28 cellular contexts compared by ENCODE assay signal in genomic region chr5:98880598-98880997, GRCh38. TPM values are rescaled to one million over a fixed set of nuclear protein-coding genes. Genes with fewer than 3 reads are reported as not detected.
DNase-seq lines count a peak whose midpoint lies in the region; TF ChIP-seq lines count a peak whose summit lies in the region.
"Had no signal": no experiment of that assay in that cellular context is flagged by ENCODE, and none has a peak within 500 bp of the region (broad histone marks: within the 10 kb centered on the region; RNA-seq: fewer than 3 reads in every experiment).

No MANE protein-coding gene starts in this region.

- H3K9me3 Mint-ChIP-seq in activated T-cell treated with anti-CD3 and anti-CD28 coated beads, Interleukin-2, amount 50 U/mL, for 24 hours: no peaks in the 10 kb centered on the region
- no peaks in the 10 kb centered on the region for H3K9me3 Mint-ChIP-seq in activated naive CD8-positive, alpha-beta T cell (ENCODE audit: low read depth)
- H3K9me3 Mint-ChIP-seq in osteocyte (ENCODE audit: unreplicated experiment): no peaks in the 10 kb centered on the region
- H3K9me3 Mint-ChIP-seq: activated CD4-positive, alpha-beta memory T cell treated with anti-CD3 and anti-CD28 coated beads for 36 hours; CD4-positive, alpha-beta T cell had no signal

- no peak overlapping the region for H3K4me2 ChIP-seq in smooth muscle cell

- no peaks in the 10 kb centered on the region for H3K79me2 ChIP-seq in smooth muscle cell (ENCODE audit: low read depth)

- no peak overlapping the region for H2AFZ ChIP-seq in smooth muscle cell (ENCODE audit: low read depth)
- H2AFZ ChIP-seq: GM23248 had no signal

- H3K36me3 Mint-ChIP-seq in activated T-cell treated with anti-CD3 and anti-CD28 coated beads, Interleukin-2, amount 50 U/mL, for 24 hours (ENCODE audit: low read depth): peaks cover 93% of the 10 kb centered on the region
- peaks cover 18% of the 10 kb centered on the region for H3K36me3 Mint-ChIP-seq in activated naive CD8-positive, alpha-beta T cell
- peaks cover 53% of the 10 kb centered on the region for H3K36me3 Mint-ChIP-seq in osteocyte (ENCODE audit: unreplicated experiment)

- H3K27me3 Mint-ChIP-seq in activated T-cell treated with anti-CD3 and anti-CD28 coated beads, Interleukin-2, amount 50 U/mL, for 24 hours: no peaks in the 10 kb centered on the region
- H3K27me3 Mint-ChIP-seq in activated naive CD8-positive, alpha-beta T cell: no peaks in the 10 kb centered on the region
- H3K27me3 Mint-ChIP-seq in osteocyte (ENCODE audit: unreplicated experiment): no peaks in the 10 kb centered on the region
- H3K27me3 Mint-ChIP-seq: activated CD4-positive, alpha-beta memory T cell treated with anti-CD3 and anti-CD28 coated beads for 36 hours; CD4-positive, alpha-beta T cell had no signal

- H3K9me3 ChIP-seq in smooth muscle cell (replicated peaks; ENCODE audit: low read depth): no peaks in the 10 kb centered on the region
- H3K9me3 ChIP-seq: esophagus muscularis mucosa, heart left ventricle, ovary, SJSA1, stomach, thyroid gland had no signal

- no peak overlapping the region for H3K4me3 Mint-ChIP-seq in activated T-cell treated with anti-CD3 and anti-CD28 coated beads, Interleukin-2, amount 50 U/mL, for 24 hours
- no peak overlapping the region for H3K4me3 Mint-ChIP-seq in activated naive CD8-positive, alpha-beta T cell
- H3K4me3 Mint-ChIP-seq in osteocyte (ENCODE audit: unreplicated experiment): no peak overlapping the region
- H3K4me3 Mint-ChIP-seq: activated CD4-positive, alpha-beta memory T cell treated with anti-CD3 and anti-CD28 coated beads for 36 hours; CD4-positive, alpha-beta T cell had no signal

- no peaks in the 10 kb centered on the region for H3K4me1 ChIP-seq in smooth muscle cell (ENCODE audit: low read depth)
- H3K4me1 ChIP-seq: esophagus muscularis mucosa, heart left ventricle, SJSA1, stomach, thyroid gland had no signal

- no peaks in the 10 kb centered on the region for H3F3A ChIP-seq in smooth muscle cell (ENCODE audit: low read depth)

- no peak for TF ChIP-seq CTCF in epithelial cell of esophagus (IDR thresholded peaks at IDR 0.05; ENCODE audit: insufficient read depth, low read depth, low read length, missing control alignments)
- no peak for TF ChIP-seq CTCF in smooth muscle cell (IDR thresholded peaks at IDR 0.05; ENCODE audit: borderline replicate concordance, insufficient read depth, poor library complexity, severe bottlenecking)
- TF ChIP-seq CTCF in osteocyte (IDR thresholded peaks at IDR 0.05): no peak

- no peak overlapping the region for H3K9ac ChIP-seq in smooth muscle cell (ENCODE audit: low read depth)
- H3K9ac ChIP-seq: GM23248 had no signal

- no peaks in the 10 kb centered on the region for H3K27me3 ChIP-seq in smooth muscle cell (ENCODE audit: low read depth)
- H3K27me3 ChIP-seq: adrenal gland, esophagus muscularis mucosa, foreskin keratinocyte, heart left ventricle, ovary, SJSA1, stomach, thyroid gland had no signal

- peaks cover 32% of the 10 kb centered on the region for H3K4me1 Mint-ChIP-seq in activated T-cell treated with anti-CD3 and anti-CD28 coated beads, Interleukin-2, amount 50 U/mL, for 24 hours (ENCODE audit: low read depth)
- H3K4me1 Mint-ChIP-seq in activated naive CD8-positive, alpha-beta T cell (ENCODE audit: low read depth): peaks cover 26% of the 10 kb centered on the region
- peaks cover 5% of the 10 kb centered on the region for H3K4me1 Mint-ChIP-seq in osteocyte (ENCODE audit: unreplicated experiment)

- H4K20me1 ChIP-seq in smooth muscle cell (ENCODE audit: low read depth): no peaks in the 10 kb centered on the region

- no peak for DNase-seq in activated T-cell treated with anti-CD3 and anti-CD28 coated beads, Interleukin-2, amount 50 U/mL, for 24 hours
- DNase-seq in activated T-cell treated with anti-CD3 and anti-CD28 coated beads, Interleukin-2, amount 50 U/mL, for 48 hours: no peak
- DNase-seq in epithelial cell of esophagus (ENCODE audit: low read depth): peak; percentile 22
- DNase-seq in smooth muscle cell (lab: John Stamatoyannopoulos, UW; ENCODE audit: unreplicated experiment): no peak
- no peak for DNase-seq in activated gamma-delta T cell (lab: John Stamatoyannopoulos, UW)
- no peak for DNase-seq in hippocampal formation (lab: John Stamatoyannopoulos, UW)
- DNase-seq in osteocyte (ENCODE audit: extremely low spot score, unreplicated experiment): no peak
- DNase-seq: activated CD8-positive, alpha-beta memory T cell treated with anti-CD3 and anti-CD28 coated beads, Interleukin-2, amount 50 U/mL, for 4 hours; adrenal gland; CD4-positive, alpha-beta T cell; DMS 273 treated with DMSO at 0.1 percent for 48 hours; effector CD8-positive, alpha-beta T cell; GM23248; heart left ventricle; Kasumi-1; mesendoderm; NCI-H510A; ovary; retina; RPMI8226; small intestine; stomach; thyroid gland had no signal

- H3K27ac Mint-ChIP-seq in activated T-cell treated with anti-CD3 and anti-CD28 coated beads, Interleukin-2, amount 50 U/mL, for 24 hours: peak overlapping the region; percentile 69
- H3K27ac Mint-ChIP-seq in activated naive CD8-positive, alpha-beta T cell: peak overlapping the region; percentile 82
- no peak overlapping the region for H3K27ac Mint-ChIP-seq in osteocyte (ENCODE audit: unreplicated experiment)
- H3K27ac Mint-ChIP-seq: activated CD4-positive, alpha-beta memory T cell treated with anti-CD3 and anti-CD28 coated beads for 36 hours; CD4-positive, alpha-beta T cell had no signal

- peaks cover 35% of the 10 kb centered on the region for H3K36me3 ChIP-seq in smooth muscle cell (ENCODE audit: low read depth)
- H3K36me3 ChIP-seq: ovary had no signal

- peak overlapping the region; percentile 39 for H3K27ac ChIP-seq in smooth muscle cell (ENCODE audit: low read depth)
- H3K27ac ChIP-seq: adrenal gland, esophagus muscularis mucosa, foreskin keratinocyte, GM23248, heart left ventricle, ovary, SJSA1, stomach, thyroid gland had no signal

- H3K4me3 ChIP-seq in epithelial cell of esophagus (ENCODE audit: low read length): no peak overlapping the region
- H3K4me3 ChIP-seq in smooth muscle cell: no peak overlapping the region
- H3K4me3 ChIP-seq: adrenal gland, esophagus muscularis mucosa, GM23248, heart left ventricle, ovary, SJSA1, stomach, thyroid gland had no signal

RNA-seq across cellular contexts. Expression of gene CHD1, which starts 48.2 kb away (rescaled TPM):
- total RNA-seq in smooth muscle cell (51.5 and 66.3 TPM in 2 replicates), osteocyte (28.3 and 32.6 TPM in 2 replicates)
- 12.0 and 14.0 TPM in 2 replicates for polyA plus RNA-seq in smooth muscle cell
